In genomic region chr12:56684745-56685369, GRCh38 we compare ENCODE assay signal across 7 cellular contexts. TPM values are rescaled to one million over a fixed set of nuclear protein-coding genes. Genes with fewer than 3 reads are reported as not detected.
DNase-seq lines count a peak whose midpoint lies in the region; ATAC-seq and TF ChIP-seq lines count a peak whose summit lies in the region.

No MANE protein-coding gene starts in this region.

- no peak for TF ChIP-seq CTCF in WTC11 (IDR thresholded peaks at IDR 0.05)

- peaks cover 26% of the 10 kb centered on the region for H3K36me3 ChIP-seq in skeletal muscle satellite cell (ENCODE audit: insufficient read depth, low read length)

- DNase-seq in HEK293T (ENCODE audit: extremely low spot score) (no peak), WTC11 (ENCODE audit: low spot score) (peak; percentile 3), glomerular visceral epithelial cell (ENCODE audit: extremely low spot score) (peak; percentile 18), SKM-1 (lab: John Stamatoyannopoulos, UW; ENCODE audit: unreplicated experiment) (no peak), EL (no peak)

- peaks cover 43% of the 10 kb centered on the region for H3K36me3 Mint-ChIP-seq in WTC11

- CTCF ChIA-PET in HEK293T (lab: Yijun Ruan, JAX) = interaction anchor here (0.6 to 6.8 kb wide), 4 partner anchors 14 to 949 kb away, joined by 3 to 31 read pairs (median 4); no protein-coding TSS in a partner anchor
- CTCF ChIA-PET in WTC11 (lab: Charles Lee) = interaction anchor here (0.6 to 2.3 kb wide), 2 partner anchors 50 to 78 kb away, joined by 3 to 10 read pairs; no protein-coding TSS in a partner anchor

- no peak for ATAC-seq in WTC11
- no peak for ATAC-seq in GM21515 (IDR thresholded peaks at IDR 0.05; ENCODE audit: unreplicated experiment)

- peak overlapping the region; percentile 67 for H3K9ac ChIP-seq in skeletal muscle satellite cell (ENCODE audit: low read depth, low read length)

- H3K4me1 Mint-ChIP-seq in WTC11 = peaks cover 25% of the 10 kb centered on the region

- POLR2A ChIA-PET in HEK293T (lab: Yijun Ruan, JAX) (interaction anchor here (1.1 to 5.2 kb wide), 6 partner anchors 12 to 66 kb away, joined by 4 to 42 read pairs (median 4); partner anchors contain the start of genes ATP5F1B and NACA), WTC11 (lab: Charles Lee) (interaction anchor here (0.6 to 1.7 kb wide), 3 partner anchors 10 to 599 kb away, joined by 4 to 10 read pairs (median 5); no protein-coding TSS in a partner anchor)

- peaks cover 19% of the 10 kb centered on the region for H3K4me1 ChIP-seq in skeletal muscle satellite cell (ENCODE audit: control insufficient read depth, insufficient read depth, low read length)

- H3K27me3 Mint-ChIP-seq in WTC11 (ENCODE audit: low read depth) = no peaks in the 10 kb centered on the region; the same call in 1 of the 2 replicates

- no peaks in the 10 kb centered on the region for H3K27me3 ChIP-seq in skeletal muscle satellite cell (ENCODE audit: control insufficient read depth, insufficient read depth, low read length)

- no peaks in the 10 kb centered on the region for H3K9me3 Mint-ChIP-seq in WTC11

- peak overlapping the region; percentile 99 for H3K4me3 Mint-ChIP-seq in WTC11

- H3K27ac Mint-ChIP-seq in WTC11 = peak overlapping the region; percentile 67

- peak overlapping the region; percentile 90 for H3K4me2 ChIP-seq in skeletal muscle satellite cell (ENCODE audit: low read length)

- no peaks in the 10 kb centered on the region for H3K9me3 ChIP-seq in skeletal muscle satellite cell (replicated peaks; ENCODE audit: low read length)

- peak overlapping the region; percentile 63 for H3K4me3 ChIP-seq in skeletal muscle satellite cell (ENCODE audit: low read length)

TF ChIP-seq in HEK293T, 16 proteins besides CTCF, POLR2A, EP300 and RAD21:
- TF ChIP-seq PKNOX1 (IDR thresholded peaks at IDR 0.05) = peak; percentile 69; the same call in 1 of the 2 replicates
- TF ChIP-seq ARNT (IDR thresholded peaks at IDR 0.05) = no peak
- TF ChIP-seq SP1 (IDR thresholded peaks at IDR 0.05) = no peak
- TF ChIP-seq CTBP1 (IDR thresholded peaks at IDR 0.05; ENCODE audit: borderline replicate concordance) = 0 out of 2 replicates have a peak, but pooled peaks have one; percentile 23

TF ChIP-seq in WTC11, 78 proteins besides CTCF, POLR2A, EP300 and RAD21:
- TF ChIP-seq ATF3 (CRISPR knock-in tag; conservative IDR thresholded peaks at IDR 0.05) (no peak), FOXP1 (CRISPR knock-in tag; IDR thresholded peaks at IDR 0.05; ENCODE audit: borderline replicate concordance) (no peak), NR2C2 (CRISPR knock-in tag; IDR thresholded peaks at IDR 0.05) (no peak), ZNF121 (CRISPR knock-in tag; IDR thresholded peaks at IDR 0.05) (no peak), ZBTB21 (CRISPR knock-in tag; IDR thresholded peaks at IDR 0.05; ENCODE audit: borderline replicate concordance) (no peak), ELF4 (CRISPR knock-in tag; IDR thresholded peaks at IDR 0.05; ENCODE audit: low read depth) (no peak), MAX (CRISPR knock-in tag; IDR thresholded peaks at IDR 0.05) (no peak), FOXP4 (CRISPR knock-in tag; IDR thresholded peaks at IDR 0.05) (no peak), JAZF1 (CRISPR knock-in tag; IDR thresholded peaks at IDR 0.05) (no peak), MYBL2 (CRISPR knock-in tag; IDR thresholded peaks at IDR 0.05) (no peak), RELA (CRISPR knock-in tag; IDR thresholded peaks at IDR 0.05; ENCODE audit: borderline replicate concordance) (no peak), SMAD4 (CRISPR knock-in tag; IDR thresholded peaks at IDR 0.05) (no peak)

RNA-seq across cellular contexts. Expression of gene PTGES3, which starts 3.2 kb away (rescaled TPM):
- total RNA-seq in WTC11 (2021) = 394 to 436 TPM (median 420 TPM) in 3 replicates
- 103 and 126 TPM in 2 replicates for total RNA-seq in skeletal muscle satellite cell (2012; rRNA removed)

RNA-seq across cellular contexts. Expression of gene ATP5F1B, which starts 39.1 kb away (rescaled TPM):
- 971 to 1,064 TPM (median 1,005 TPM) in 3 replicates for total RNA-seq in WTC11 (2021)
- total RNA-seq in skeletal muscle satellite cell (2012; rRNA removed) = 547 and 574 TPM in 2 replicates

RNA-seq across cellular contexts. Expression of gene NACA, which starts 40.2 kb away (rescaled TPM):
- 987 to 1,052 TPM (median 1,025 TPM) in 3 replicates for total RNA-seq in WTC11 (2021)
- 1,147 and 1,336 TPM in 2 replicates for total RNA-seq in skeletal muscle satellite cell (2012; rRNA removed)

RNA-seq across cellular contexts. Expression of gene BAZ2A, which starts 54.7 kb away (rescaled TPM):
- total RNA-seq in WTC11 (2021) = 103 to 114 TPM (median 108 TPM) in 3 replicates
- 25.6 and 26.2 TPM in 2 replicates for total RNA-seq in skeletal muscle satellite cell (2012; rRNA removed)

Comparison
In these comparisons a context has a peak if more than half of its experiments do, and no peak if none do; other contexts are left out.
1. DNase-seq: peak in WTC11 (single experiment) and glomerular visceral epithelial cell (single experiment); none in HEK293T (single experiment), SKM-1 (single experiment) and EL (single experiment).